ENCODE assay signal across 7 cellular contexts in genomic region chr19:12139885-12140544, GRCh38. TPM values are rescaled to one million over a fixed set of nuclear protein-coding genes. Genes with fewer than 3 reads are reported as not detected.
A peak's percentile ranks its signal among the peaks of the same experiment; 100 is the strongest.
DNase-seq lines count a peak whose midpoint lies in the region; ATAC-seq and TF ChIP-seq lines count a peak whose summit lies in the region.

TSS of gene ZNF20 (minus strand) at chr19:12140350. CDS start at chr19:12140182, 168 bp downstream.

- DNase-seq in NCI-H2171 (lab: John Stamatoyannopoulos, UW) (peak; percentile 85), mammary epithelial cell (peak; percentile 91), iPS-NIHi7 (ENCODE audit: extremely low spot score) (peak; percentile 98)

- peak within 1 kb of the TSS; percentile 78 for H3K27ac ChIP-seq in VCaP
- H3K27ac ChIP-seq in mammary epithelial cell (ENCODE audit: insufficient read depth, low read depth, low read length), result peak within 1 kb of the TSS; percentile 81
- H3K27ac ChIP-seq in skin epidermis, result peak within 1 kb of the TSS; percentile 49 to 90 (median 80)

- no TSS peak for BruUV-seq in mammary epithelial cell (replicated peaks; lab: Mats Ljungman, UMichigan)

- H2AFZ ChIP-seq in mammary epithelial cell (ENCODE audit: low read depth, low read length), result peak within 1 kb of the TSS; percentile 99

- peak within 1 kb of the TSS; percentile 80 for H3K4me2 ChIP-seq in mammary epithelial cell (ENCODE audit: insufficient read depth, low read depth, low read length)

- peaks cover 11% of the 10 kb centered on the region for H3K9me3 ChIP-seq in mammary epithelial cell (replicated peaks; ENCODE audit: insufficient read depth, low read length)

- in situ Hi-C loops in mammary epithelial cell (cut with MboI; ENCODE audit: low sequenced_read_pairs in 2 of 2), result loop anchor here in 1 of 2 donors (25.0 kb wide), 2 partner anchors 178 to 253 kb away; partner anchors contain the start of genes ZNF69 and ZNF763

- peak within 1 kb of the TSS; percentile 73 for H3K9ac ChIP-seq in mammary epithelial cell (ENCODE audit: insufficient read depth, low read length)

- peaks cover 11% of the 10 kb centered on the region for H3K4me1 ChIP-seq in mammary epithelial cell (ENCODE audit: insufficient read depth, low read length)

- peak; percentile 82 for ATAC-seq in HG03045 (IDR thresholded peaks at IDR 0.05; ENCODE audit: unreplicated experiment)

- peak; percentile 46 for TF ChIP-seq POLR2A in GM18526 (IDR thresholded peaks at IDR 0.05; ENCODE audit: extremely low read depth, insufficient read length)

- intact Hi-C loops in mammary epithelial cell (cut with micrococcal nuclease), result no loop called here

- no peaks in the 10 kb centered on the region for H4K20me1 ChIP-seq in mammary epithelial cell (ENCODE audit: insufficient read depth, low read length)

- H3K27me3 ChIP-seq in mammary epithelial cell (ENCODE audit: insufficient read depth, low read length), result no peaks in the 10 kb centered on the region

- 0% methylated on average over 25 of the region's 49 CpGs for WGBS in mammary epithelial cell (ENCODE audit: low coverage, missing lambda C conversion rate)

- peaks cover 6% of the 10 kb centered on the region for H3K36me3 ChIP-seq in mammary epithelial cell (ENCODE audit: insufficient read depth, low read length)

- H3K4me3 ChIP-seq in mammary epithelial cell (replicated peaks in 1 of 3; ENCODE audit: insufficient read depth in 1 of 3, low read depth in 2 of 3, low read length in 3 of 3) (peak within 1 kb of the TSS; percentile 61 to 99 (median 88)), skin epidermis (peak within 1 kb of the TSS; percentile 65 to 98 (median 75))

- TF ChIP-seq CTCF in VCaP (conservative IDR thresholded peaks at IDR 0.05) (no peak), mammary epithelial cell (conservative IDR thresholded peaks at IDR 0.05 in 1 of 2, IDR thresholded peaks at IDR 0.05 in 1 of 2; ENCODE audit: extremely low read depth in 1 of 2, insufficient read depth in 1 of 2, low read depth in 1 of 2, low read length in 2 of 2) (no peak)

- CTCF ChIA-PET in mammary epithelial cell (lab: Charles Lee; ENCODE audit: low non-redundant PET), result interaction anchor here (0.7 to 1.8 kb wide), 5 partner anchors 49 to 563 kb away, joined by 5 to 15 read pairs (median 7); no protein-coding TSS in a partner anchor

- H3K79me2 ChIP-seq in mammary epithelial cell (ENCODE audit: insufficient read depth, low read length), result peaks cover 26% of the 10 kb centered on the region

- dilution Hi-C loops in mammary epithelial cell (cut with HindIII; ENCODE audit: low sequenced_read_pairs), result no loop called here

RNA-seq across cellular contexts. Expression of gene ZNF20, which starts in this region (rescaled TPM):
- total RNA-seq in mammary epithelial cell, result 1 to 10 TPM; 5.2 to 7.3 TPM
- 2.1 TPM for polyA plus RNA-seq in mammary epithelial cell
- not detected for polyA minus RNA-seq in mammary epithelial cell

Comparison
In these comparisons a context has a peak if more than half of its experiments do, and no peak if none do; other contexts are left out.
1. Peak in every context shown above with its lines: DNase-seq, ATAC-seq, H3K4me3 ChIP-seq and H3K27ac ChIP-seq.